In the genomic region with DNA sequence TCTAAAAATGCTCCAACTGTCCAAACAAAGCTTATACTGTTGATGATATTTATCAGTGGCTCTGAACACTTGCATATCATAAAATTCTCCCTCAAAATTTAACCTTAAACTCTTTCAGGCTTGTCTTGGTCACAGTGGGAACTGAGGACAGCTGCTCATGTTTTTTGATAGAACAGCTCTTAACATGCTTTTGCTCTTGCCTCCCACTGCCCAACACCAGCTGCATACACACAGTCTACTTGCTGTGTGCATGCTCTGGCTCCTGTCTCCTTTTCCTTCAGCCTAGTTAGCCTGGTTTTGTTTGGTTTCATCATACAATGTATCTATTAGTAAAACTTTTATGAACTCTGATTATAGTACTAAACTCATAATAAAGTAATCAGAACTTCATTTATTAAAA, we compare ENCODE assay signal across 31 cellular contexts.
"Had no signal": no experiment of that assay in that cellular context is flagged by ENCODE, and none has a peak within 500 bp of the region (broad histone marks: within the 10 kb centered on the region; RNA-seq: fewer than 3 reads in every experiment).

No MANE protein-coding gene starts in this region.

- DNase-seq: activated effector memory CD4-positive, alpha-beta T cell treated with anti-CD3 and anti-CD28 coated beads, Interleukin-2, amount 50 U/mL, for 16 hours; activated effector memory CD4-positive, alpha-beta T cell treated with Interleukin-2 at 50 U/mL for 16 hours; activated gamma-delta T cell; activated gamma-delta T cell treated with Interleukin-2 at 50 U/mL for 16 hours; activated naive CD4-positive, alpha-beta T cell; activated naive CD4-positive, alpha-beta T cell treated with anti-CD3 and anti-CD28 coated beads for 36 hours; activated naive CD4-positive, alpha-beta T cell treated with anti-CD3 and anti-CD28 coated beads, Interleukin-2, amount 10 ng/mL, durations not matched to agents 7 days and 5 days; activated naive CD4-positive, alpha-beta T cell treated with anti-CD3 and anti-CD28 coated beads, Interleukin-2, amount 50 U/mL, for 16 hours; activated naive CD4-positive, alpha-beta T cell treated with Interleukin-2 at 50 U/mL for 16 hours; activated naive CD8-positive, alpha-beta T cell treated with anti-CD3 and anti-CD28 coated beads for 36 hours; activated naive CD8-positive, alpha-beta T cell treated with anti-CD3 and anti-CD28 coated beads, Interleukin-2, amount 10 ng/mL, durations not matched to agents 7 days and 5 days; activated naive CD8-positive, alpha-beta T cell treated with anti-CD3 and anti-CD28 coated beads, Interleukin-2, amount 50 U/mL, for 24 hours; activated T-cell treated with anti-CD3 and anti-CD28 coated beads, Interleukin-2, amount 50 U/mL, for 1 hour; activated T-cell treated with anti-CD3 and anti-CD28 coated beads, Interleukin-2, amount 50 U/mL, for 24 hours; activated T-cell treated with anti-CD3 and anti-CD28 coated beads, Interleukin-2, amount 50 U/mL, for 4 hours; activated T-cell treated with anti-CD3 and anti-CD28 coated beads, Interleukin-2, amount 50 U/mL, for 48 hours; activated T-cell treated with anti-CD3 and anti-CD28 coated beads, Interleukin-2, amount 50 U/mL, for 72 hours; adrenal gland; amniotic stem cell; amygdala; anterior cingulate cortex; aorta; body of pancreas; brain microvascular endothelial cell; central memory CD4-positive, alpha-beta T cell; cerebellar nuclear complex had no signal

- H3K27ac ChIP-seq: adrenal gland, ascending aorta, body of pancreas, brain microvascular endothelial cell, breast epithelium, cardiac muscle cell had no signal

- H3K4me3 ChIP-seq: adrenal gland, ascending aorta, body of pancreas, breast epithelium, cardiac muscle cell had no signal

- H3K9me3 ChIP-seq: adrenal gland, ascending aorta, body of pancreas, breast epithelium had no signal

- H3K36me3 ChIP-seq: adrenal gland, ascending aorta, brain microvascular endothelial cell, breast epithelium, cardiac muscle cell had no signal

- H3K4me1 ChIP-seq: body of pancreas, breast epithelium had no signal

- H3K27me3 ChIP-seq: adrenal gland, ascending aorta, body of pancreas, brain microvascular endothelial cell, breast epithelium, cardiac muscle cell had no signal

- ATAC-seq: activated naive CD4-positive, alpha-beta T cell treated with anti-CD3 and anti-CD28 coated beads, Interleukin-2, amount 50 U/mL, for 72 hours; activated naive CD8-positive, alpha-beta T cell treated with anti-CD3 and anti-CD28 coated beads, Interleukin-2, amount 50 U/mL, for 24 hours; activated T-cell treated with anti-CD3 and anti-CD28 coated beads, Interleukin-2, amount 50 U/mL, for 4 hours; activated T-cell treated with anti-CD3 and anti-CD28 coated beads, Interleukin-2, amount 50 U/mL, for 72 hours; activated T-helper 17 cell treated with anti-CD3 and anti-CD28 coated beads, Interleukin-2, amount 50 U/mL, for 72 hours; body of pancreas had no signal
